Comparison of ENCODE assay signal across 14 cellular contexts in the genomic region with DNA sequence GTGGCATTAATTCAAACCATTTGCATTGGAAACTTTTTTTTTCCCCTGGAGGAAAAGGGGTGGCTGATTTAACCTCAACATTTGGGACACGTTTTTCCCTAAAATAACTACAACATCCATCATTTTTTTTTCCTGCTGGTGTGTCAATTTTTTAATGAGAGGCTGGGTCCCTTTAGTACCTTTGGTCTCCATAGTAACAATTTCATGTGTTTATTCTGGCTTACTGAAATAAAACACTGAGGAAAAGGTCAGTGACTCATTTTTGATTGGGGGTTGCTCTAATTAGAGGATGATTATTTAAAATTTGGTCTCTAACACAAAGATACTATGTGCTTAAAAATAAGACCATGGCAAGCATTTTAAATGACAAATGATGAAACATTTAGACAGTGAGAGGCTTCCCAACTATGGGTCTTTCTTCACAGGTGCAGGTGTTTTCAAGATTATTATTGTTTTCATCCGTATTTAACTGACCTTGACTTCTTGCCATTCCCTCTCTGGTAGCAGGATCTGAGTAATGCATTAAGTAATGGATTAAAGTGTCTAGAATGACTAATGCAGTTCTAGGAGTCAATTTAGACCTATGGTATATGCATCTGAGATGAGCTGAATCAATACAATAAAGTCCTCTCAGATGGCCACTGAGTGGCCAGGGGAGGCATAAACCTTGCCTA.
DNase-seq lines count a peak whose midpoint lies in the region; ATAC-seq, FAIRE-seq and TF ChIP-seq lines count a peak whose summit lies in the region.
"Had no signal": no experiment of that assay in that cellular context is flagged by ENCODE, and none has a peak within 500 bp of the region (broad histone marks: within the 10 kb centered on the region; RNA-seq: fewer than 3 reads in every experiment).

No MANE protein-coding gene starts in this region.

- ATAC-seq in HG03045 (IDR thresholded peaks at IDR 0.05; ENCODE audit: unreplicated experiment), result no peak
- no peak for ATAC-seq in CD8-positive, alpha-beta T cell
- ATAC-seq: activated CD4-positive, alpha-beta T cell treated with anti-CD3 and anti-CD28 coated beads for 36 hours had no signal

- no peaks in the 10 kb centered on the region for H3K9me3 Mint-ChIP-seq in astrocyte (ENCODE audit: unreplicated experiment)
- H3K9me3 Mint-ChIP-seq in CD8-positive, alpha-beta T cell, result no peaks in the 10 kb centered on the region

- H3K4me3 ChIP-seq in astrocyte (ENCODE audit: insufficient read depth, low read depth, low read length), result no peak overlapping the region
- no peak overlapping the region for H3K4me3 ChIP-seq in HAP-1
- no peak overlapping the region for H3K4me3 ChIP-seq in CD8-positive, alpha-beta T cell (ENCODE audit: low read depth, low read length)
- H3K4me3 ChIP-seq: SJSA1, testis had no signal

- H3K36me3 ChIP-seq in astrocyte (ENCODE audit: insufficient read depth, low read length), result no peaks in the 10 kb centered on the region
- no peaks in the 10 kb centered on the region for H3K36me3 ChIP-seq in HAP-1 (replicated peaks)
- no peaks in the 10 kb centered on the region for H3K36me3 ChIP-seq in CD8-positive, alpha-beta T cell (ENCODE audit: insufficient read depth, low read length)
- H3K36me3 ChIP-seq: SJSA1 had no signal

- H3K9me3 ChIP-seq in astrocyte (ENCODE audit: insufficient read depth, low read depth, low read length) (no peaks in the 10 kb centered on the region), HAP-1 (no peaks in the 10 kb centered on the region)
- H3K9me3 ChIP-seq in CD8-positive, alpha-beta T cell (ENCODE audit: low read length), result no peaks in the 10 kb centered on the region
- H3K9me3 ChIP-seq: SJSA1, testis had no signal

- H3K9ac ChIP-seq in astrocyte (ENCODE audit: low read length), result no peak overlapping the region

- H3K27ac Mint-ChIP-seq in astrocyte (ENCODE audit: unreplicated experiment), result no peak overlapping the region
- no peak overlapping the region for H3K27ac Mint-ChIP-seq in CD8-positive, alpha-beta T cell
- H3K27ac Mint-ChIP-seq: activated CD4-positive, alpha-beta T cell treated with anti-CD3 and anti-CD28 coated beads for 36 hours; activated naive CD8-positive, alpha-beta T cell had no signal

- in situ Hi-C loops in Caki2 (cut with HindIII; ENCODE audit: low pct_unique_long_range_greater_than_20kb, low sequenced_read_pairs), result no loop called here
- in situ Hi-C loops in HAP-1 (cut with MboI; ENCODE audit: low sequenced_read_pairs), result no loop called here

- H3K27me3 ChIP-seq in astrocyte (ENCODE audit: insufficient read depth, low read length) (no peaks in the 10 kb centered on the region), HAP-1 (ENCODE audit: low read depth) (no peaks in the 10 kb centered on the region)
- H3K27me3 ChIP-seq in CD8-positive, alpha-beta T cell (ENCODE audit: insufficient read depth, low read length), result no peaks in the 10 kb centered on the region
- H3K27me3 ChIP-seq: SJSA1, testis had no signal

- intact Hi-C loops in CD8-positive, alpha-beta T cell (cut with DNase I, micrococcal nuclease), result no loop called here

- H3K4me1 ChIP-seq in astrocyte (ENCODE audit: insufficient read depth, low read length) (peaks cover 20% of the 10 kb centered on the region), HAP-1 (peaks cover 6% of the 10 kb centered on the region)
- no peaks in the 10 kb centered on the region for H3K4me1 ChIP-seq in CD8-positive, alpha-beta T cell (ENCODE audit: insufficient read depth, low read length)

- H2AFZ ChIP-seq in astrocyte (ENCODE audit: low read depth, low read length), result no peak overlapping the region

- no peaks in the 10 kb centered on the region for H4K20me1 ChIP-seq in astrocyte (ENCODE audit: insufficient read depth, low read length)

- H3K4me1 Mint-ChIP-seq in astrocyte (ENCODE audit: low read depth, unreplicated experiment), result peaks cover 10% of the 10 kb centered on the region
- H3K4me1 Mint-ChIP-seq in CD8-positive, alpha-beta T cell (ENCODE audit: low read depth), result peaks cover 9% of the 10 kb centered on the region

- H3K4me2 ChIP-seq in astrocyte (ENCODE audit: low read length), result peak overlapping the region; percentile 28

- H3K4me3 Mint-ChIP-seq in astrocyte (ENCODE audit: unreplicated experiment), result no peak overlapping the region
- no peak overlapping the region for H3K4me3 Mint-ChIP-seq in CD8-positive, alpha-beta T cell
- H3K4me3 Mint-ChIP-seq: activated CD4-positive, alpha-beta T cell treated with anti-CD3 and anti-CD28 coated beads for 36 hours; activated naive CD8-positive, alpha-beta T cell had no signal

- CTCF ChIA-PET in CD8-positive, alpha-beta T cell (lab: Charles Lee), result no interaction called here

- H3K27ac ChIP-seq in astrocyte (ENCODE audit: low read depth, low read length), result peak overlapping the region; percentile 1
- H3K27ac ChIP-seq in CD8-positive, alpha-beta T cell (ENCODE audit: low read depth, low read length), result no peak overlapping the region
- H3K27ac ChIP-seq: SJSA1, testis had no signal

- DNase-seq in Caki2 (ENCODE audit: low read depth) (peak; percentile 46), LoVo (ENCODE audit: low spot score) (peak; percentile 28), astrocyte (ENCODE audit: low read depth) (peak; percentile 63), kidney tubule cell (ENCODE audit: low spot score) (peak; percentile 73), epidermal melanocyte (ENCODE audit: insufficient read length, low spot score) (no peak), HAP-1 (ENCODE audit: low spot score in 2 of 2) (no peak)
- no peak for DNase-seq in CD8-positive, alpha-beta T cell
- DNase-seq: activated CD4-positive, alpha-beta T cell treated with anti-CD3 and anti-CD28 coated beads for 36 hours; stimulated activated CD4-positive, alpha-beta T cell treated with anti-CD3 and anti-CD28 coated beads, Interleukin-4, amount 100 ng/mL, for 4 hours; testis had no signal

- no peak for TF ChIP-seq CTCF in astrocyte (IDR thresholded peaks at IDR 0.05; ENCODE audit: insufficient read depth, low read depth, low read length)
- no peak for TF ChIP-seq CTCF in CD8-positive, alpha-beta T cell (IDR thresholded peaks at IDR 0.05)

- POLR2A ChIA-PET in CD8-positive, alpha-beta T cell (lab: Charles Lee), result no interaction called here

- FAIRE-seq in astrocyte (lab: Jason Lieb, UNC), result no peak
- FAIRE-seq: keratinocyte had no signal

- H3K79me2 ChIP-seq in astrocyte (ENCODE audit: insufficient read depth, low read length), result no peaks in the 10 kb centered on the region

- peaks cover 2% of the 10 kb centered on the region for H3K36me3 Mint-ChIP-seq in astrocyte (ENCODE audit: low read depth, unreplicated experiment)
- no peaks in the 10 kb centered on the region for H3K36me3 Mint-ChIP-seq in CD8-positive, alpha-beta T cell
- H3K36me3 Mint-ChIP-seq: activated naive CD8-positive, alpha-beta T cell had no signal

- H3K27me3 Mint-ChIP-seq in astrocyte (ENCODE audit: low read depth, unreplicated experiment), result no peaks in the 10 kb centered on the region
- H3K27me3 Mint-ChIP-seq in CD8-positive, alpha-beta T cell (ENCODE audit: low read depth), result no peaks in the 10 kb centered on the region
- H3K27me3 Mint-ChIP-seq: activated CD4-positive, alpha-beta T cell treated with anti-CD3 and anti-CD28 coated beads for 36 hours; activated naive CD8-positive, alpha-beta T cell had no signal

Comparison
In these comparisons a context has a peak if more than half of its experiments do, and no peak if none do; other contexts are left out.
1. DNase-seq: peak in Caki2 (single experiment), LoVo (single experiment), astrocyte (single experiment) and kidney tubule cell (single experiment); none in epidermal melanocyte (single experiment), HAP-1 (0 of 2) and CD8-positive, alpha-beta T cell (0 of 7).